Comparison of ENCODE assay signal across 8 cellular contexts in the genomic region with DNA sequence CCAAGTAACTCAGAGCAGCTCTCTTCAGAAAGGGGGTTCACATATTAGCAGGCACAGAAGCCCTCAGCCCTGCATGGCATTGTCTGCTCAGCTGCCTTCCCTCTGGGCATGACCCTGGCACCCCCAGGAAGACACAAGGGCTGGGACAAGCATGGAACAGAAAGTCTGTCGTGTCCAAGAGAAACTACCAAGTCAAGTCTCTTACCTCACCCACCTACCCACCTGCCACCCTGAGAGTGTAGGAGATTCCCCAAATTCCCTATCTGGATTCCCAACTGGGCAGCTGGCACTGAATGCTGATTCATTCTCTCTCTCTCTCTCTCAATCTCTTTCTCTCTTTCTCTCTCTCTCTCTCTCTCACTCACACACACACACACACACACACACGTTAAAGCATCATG. TPM values are rescaled to one million over a fixed set of nuclear protein-coding genes. Genes with fewer than 3 reads are reported as not detected.
A peak's percentile ranks its signal among the peaks of the same experiment; 100 is the strongest.
DNase-seq lines count a peak whose midpoint lies in the region; ATAC-seq and TF ChIP-seq lines count a peak whose summit lies in the region.

No MANE protein-coding gene starts in this region.

- H3K27ac Mint-ChIP-seq in activated naive CD8-positive, alpha-beta T cell treated with anti-CD3 and anti-CD28 coated beads for 36 hours, result peak overlapping the region; percentile 81

- H3K4me1 ChIP-seq in liver (ENCODE audit: control insufficient read depth in 4 of 4, insufficient read depth in 4 of 4, low read length in 3 of 4), result peaks cover 43 to 98% (median 88%) of the 10 kb centered on the region in 4 donors
- peaks cover 7 to 100% (median 98%) of the 10 kb centered on the region in 4 donors for H3K4me1 ChIP-seq in tibial artery

- H3K27me3 ChIP-seq in liver (ENCODE audit: control insufficient read depth in 4 of 4, insufficient read depth in 4 of 4, low read length in 3 of 4) (no peaks in the 10 kb centered on the region), tibial artery (no peaks in the 10 kb centered on the region)

- no peak overlapping the region for H3K9ac ChIP-seq in liver (ENCODE audit: low read depth in 1 of 2, low read length in 2 of 2)

- H3K4me1 Mint-ChIP-seq in activated T-cell treated with anti-CD3 and anti-CD28 coated beads, Interleukin-2, amount 50 U/mL, for 4 hours (ENCODE audit: low read depth), result peaks cover 96% of the 10 kb centered on the region
- peaks cover 78% of the 10 kb centered on the region for H3K4me1 Mint-ChIP-seq in activated naive CD8-positive, alpha-beta T cell treated with anti-CD3 and anti-CD28 coated beads for 36 hours

- H3K9me3 ChIP-seq in liver (ENCODE audit: control insufficient read depth in 4 of 4, low read length in 3 of 4) (no peaks in the 10 kb centered on the region), tibial artery (no peaks in the 10 kb centered on the region)

- no peaks in the 10 kb centered on the region for H3K9me3 Mint-ChIP-seq in activated T-cell treated with anti-CD3 and anti-CD28 coated beads, Interleukin-2, amount 50 U/mL, for 4 hours
- no peaks in the 10 kb centered on the region for H3K9me3 Mint-ChIP-seq in activated naive CD8-positive, alpha-beta T cell treated with anti-CD3 and anti-CD28 coated beads for 36 hours

- TF ChIP-seq CTCF in liver (IDR thresholded peaks at IDR 0.05; ENCODE audit: low read depth, low read length, missing input control) (no peak), tibial artery (IDR thresholded peaks at IDR 0.05) (no peak)

- no peak for TF ChIP-seq RAD21 in liver (IDR thresholded peaks at IDR 0.05)

- peaks cover 5% of the 10 kb centered on the region for H3K36me3 Mint-ChIP-seq in activated T-cell treated with anti-CD3 and anti-CD28 coated beads, Interleukin-2, amount 50 U/mL, for 4 hours (ENCODE audit: insufficient read depth)
- peaks cover 20% of the 10 kb centered on the region for H3K36me3 Mint-ChIP-seq in activated naive CD8-positive, alpha-beta T cell treated with anti-CD3 and anti-CD28 coated beads for 36 hours

- H3K27me3 Mint-ChIP-seq in activated T-cell treated with anti-CD3 and anti-CD28 coated beads, Interleukin-2, amount 50 U/mL, for 4 hours (ENCODE audit: low read depth), result no peaks in the 10 kb centered on the region
- no peaks in the 10 kb centered on the region for H3K27me3 Mint-ChIP-seq in activated naive CD8-positive, alpha-beta T cell treated with anti-CD3 and anti-CD28 coated beads for 36 hours

- peak overlapping the region; percentile 91 to 93 for H3K27ac ChIP-seq in liver (ENCODE audit: low read depth in 1 of 2, low read length in 2 of 2)
- H3K27ac ChIP-seq in tibial artery, result peak overlapping the region; percentile 88 to 99

- intact Hi-C loops in tibial artery (cut with DNase I; ENCODE audit: low total_unique reads), result no loop called here

- H3K4me3 ChIP-seq in liver (ENCODE audit: low read depth in 1 of 3, low read length in 3 of 3) (no peak overlapping the region), tibial artery (no peak overlapping the region)

- no peaks in the 10 kb centered on the region for H3K36me3 ChIP-seq in liver (ENCODE audit: control insufficient read depth in 4 of 4, insufficient read depth in 3 of 4, low read depth in 1 of 4, low read length in 3 of 4)
- no peaks in the 10 kb centered on the region for H3K36me3 ChIP-seq in tibial artery

- ATAC-seq in activated T-cell treated with anti-CD3 and anti-CD28 coated beads, Interleukin-2, amount 50 U/mL, for 4 hours, result no peak
- ATAC-seq in GM21723 (IDR thresholded peaks at IDR 0.05; ENCODE audit: unreplicated experiment), result no peak

- WGBS in liver, result 20% methylated on average over 2 of the region's 2 CpGs

- peak overlapping the region; percentile 79 for H3K4me3 Mint-ChIP-seq in activated T-cell treated with anti-CD3 and anti-CD28 coated beads, Interleukin-2, amount 50 U/mL, for 4 hours
- H3K4me3 Mint-ChIP-seq in activated naive CD8-positive, alpha-beta T cell treated with anti-CD3 and anti-CD28 coated beads for 36 hours, result peak overlapping the region; percentile 68

- no peak for DNase-seq in activated T-cell treated with anti-CD3 and anti-CD28 coated beads, Interleukin-2, amount 50 U/mL, for 4 hours
- DNase-seq in activated T-cell treated with anti-CD3 and anti-CD28 coated beads, Interleukin-2, amount 50 U/mL, for 48 hours, result no peak
- no peak for DNase-seq in activated naive CD8-positive, alpha-beta T cell treated with anti-CD3 and anti-CD28 coated beads for 36 hours
- DNase-seq in tibial artery, result no peak
- no peak for DNase-seq in kidney glomerular epithelial cell (lab: John Stamatoyannopoulos, UW)
- no peak for DNase-seq in Ammon's horn (ENCODE audit: low spot score)

TF ChIP-seq in liver, 16 proteins besides CTCF, POLR2A, EP300 and RAD21:
- no peak for TF ChIP-seq RXRA (IDR thresholded peaks at IDR 0.05)
- TF ChIP-seq, protein P1, sequence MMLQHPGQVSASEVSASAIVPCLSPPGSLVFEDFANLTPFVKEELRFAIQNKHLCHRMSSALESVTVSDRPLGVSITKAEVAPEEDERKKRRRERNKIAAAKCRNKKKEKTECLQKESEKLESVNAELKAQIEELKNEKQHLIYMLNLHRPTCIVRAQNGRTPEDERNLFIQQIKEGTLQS (IDR thresholded peaks at IDR 0.05), result no peak
TF ChIP-seq in liver: peak in this region for 0.

RNA-seq across cellular contexts. Expression of a gene that starts 21.6 kb away (rescaled TPM):
- total RNA-seq in activated T-cell treated with anti-CD3 and anti-CD28 coated beads, Interleukin-2, amount 50 U/mL, for 4 hours, result 10 to 100 TPM in 1 of 3 donors, 1 to 10 TPM in 2; 8.0 to 13.6 (median 9.6) TPM
- 1 to 10 TPM; 9.0 to 9.4 TPM for total RNA-seq in activated naive CD8-positive, alpha-beta T cell treated with anti-CD3 and anti-CD28 coated beads for 36 hours
- total RNA-seq in liver, result 10 to 100 TPM in 1 of 2 donors, 1 to 10 TPM in 1; 9.4 to 11.8 TPM
- polyA plus RNA-seq in liver, result 10 to 100 TPM in 1 of 2 donors, 1 to 10 TPM in 1; 3.2 to 10.7 TPM
